23 cellular contexts compared by ENCODE assay signal in the genomic region with DNA sequence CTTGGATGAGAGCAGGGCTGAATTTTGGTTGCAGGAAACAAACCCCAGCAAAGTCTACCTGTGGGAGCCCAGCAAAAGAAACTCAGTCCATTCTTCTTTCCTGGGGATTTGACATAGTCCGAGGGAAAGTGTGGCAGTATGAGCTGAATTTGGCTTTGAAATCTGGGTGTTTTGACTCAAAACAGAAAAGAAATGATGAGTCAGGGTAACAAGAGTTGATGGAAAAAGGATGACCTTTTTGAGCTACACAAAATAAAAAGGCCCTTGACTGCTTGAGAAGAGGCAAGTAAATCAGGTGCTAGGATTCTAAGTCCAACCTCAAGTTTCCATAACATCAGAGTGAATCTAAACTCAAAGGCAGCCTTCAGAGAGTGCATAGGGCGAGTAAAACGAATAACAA.
"Had no signal": no experiment of that assay in that cellular context is flagged by ENCODE, and none has a peak within 500 bp of the region (broad histone marks: within the 10 kb centered on the region; RNA-seq: fewer than 3 reads in every experiment).

No MANE protein-coding gene starts in this region.

- H3K36me3 ChIP-seq: esophagus squamous epithelium, gastrocnemius medialis, heart right ventricle, left lung, lower lobe of right lung had no signal

- H3K4me3 ChIP-seq: coronary artery, dorsolateral prefrontal cortex, esophagus squamous epithelium, gastrocnemius medialis, heart right ventricle, left lung, lower lobe of right lung had no signal

- H3K9me3 ChIP-seq: esophagus squamous epithelium, gastrocnemius medialis, heart right ventricle, left lung, lower lobe of right lung had no signal

- DNase-seq: dermis blood vessel endothelial cell; dorsolateral prefrontal cortex; effector CD4-positive, alpha-beta T cell; effector memory CD4-positive, alpha-beta T cell; esophagus squamous epithelium; foreskin fibroblast; foreskin melanocyte; gastrocnemius medialis; glutamatergic neuron; head of caudate nucleus; heart right ventricle; hippocampal formation; left cardiac atrium; left lung; left ventricle myocardium superior; lower lobe of right lung; mesendoderm; midbrain had no signal

- H3K4me1 ChIP-seq: esophagus squamous epithelium, gastrocnemius medialis, left lung, lower lobe of right lung had no signal

- H3K27me3 ChIP-seq: esophagus squamous epithelium, gastrocnemius medialis, heart right ventricle, left lung had no signal

- H3K27ac ChIP-seq: coronary artery, dorsolateral prefrontal cortex, esophagus squamous epithelium, gastrocnemius medialis, heart right ventricle, left lung, lower lobe of right lung had no signal

- FAIRE-seq: colon, endothelial cell of umbilical vein, islet of Langerhans, keratinocyte had no signal

- ATAC-seq: gastrocnemius medialis, heart right ventricle, left cardiac atrium, left lung, left ventricle myocardium superior, lower lobe of right lung had no signal
